15 cellular contexts compared by ENCODE assay signal in the genomic region with DNA sequence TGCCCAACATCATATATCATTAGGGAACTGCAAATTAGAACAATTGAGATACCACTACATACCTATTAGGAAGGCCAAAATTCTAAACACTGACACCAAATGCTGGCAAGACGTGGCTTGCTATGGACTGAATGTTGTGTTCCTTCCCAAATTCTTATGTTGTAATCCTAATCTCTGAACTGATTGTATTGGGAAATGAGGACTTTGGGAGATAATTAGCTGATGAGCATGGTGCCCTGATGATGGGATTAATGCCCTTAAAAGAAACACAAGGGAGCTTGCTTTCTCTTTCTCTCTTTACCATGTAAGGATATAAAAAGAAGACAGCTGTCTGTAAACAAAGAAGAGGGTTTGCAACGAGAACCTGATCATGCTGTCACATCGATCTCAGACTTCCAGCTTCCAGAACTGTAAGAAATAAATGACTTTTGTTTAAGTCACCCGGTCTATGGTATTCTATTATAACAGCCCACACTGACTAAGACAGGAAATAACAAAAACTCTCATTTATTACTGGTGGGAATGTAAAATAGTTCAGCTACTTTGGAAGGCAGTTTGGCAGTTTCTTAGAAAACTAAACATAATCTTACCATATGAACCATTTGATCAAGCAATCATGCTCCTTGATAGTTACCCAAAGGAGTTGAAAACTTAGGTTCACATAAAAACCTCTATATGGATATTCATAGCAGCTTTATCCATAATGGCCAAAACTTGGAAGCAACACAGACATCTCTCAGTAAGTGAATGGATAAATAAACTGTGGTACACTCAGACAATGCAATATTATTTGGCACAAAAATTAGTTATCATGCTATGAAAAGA.
DNase-seq lines count a peak whose midpoint lies in the region; ATAC-seq, FAIRE-seq and TF ChIP-seq lines count a peak whose summit lies in the region.
"Had no signal": no experiment of that assay in that cellular context is flagged by ENCODE, and none has a peak within 500 bp of the region (broad histone marks: within the 10 kb centered on the region; RNA-seq: fewer than 3 reads in every experiment).

No MANE protein-coding gene starts in this region.

- H3K4me2 ChIP-seq in endothelial cell of umbilical vein (ENCODE audit: insufficient read depth, low read length): peak overlapping the region; percentile 5
- H3K4me2 ChIP-seq in H9 (ENCODE audit: insufficient read depth, insufficient read length, low read length): no peak overlapping the region

- no peak for DNase-seq in stimulated activated naive CD8-positive, alpha-beta T cell treated with anti-CD3 and anti-CD28 coated beads, Interleukin-15, Interleukin-2, amounts not matched to agents 100 U/mL and 50 U/mL, for 24 hours
- DNase-seq in RKO (ENCODE audit: low spot score) (peak; percentile 26), endothelial cell of umbilical vein (ENCODE audit: low read depth, low spot score) (peak; percentile 49), HuH-7.5 (ENCODE audit: low spot score) (no peak), NCI-H2196 treated with DMSO at 0.1 percent for 48 hours (lab: John Stamatoyannopoulos, UW; ENCODE audit: unreplicated experiment) (no peak), GM12892 (ENCODE audit: insufficient read length) (no peak), H9 (no peak)
- DNase-seq: GF-D8, glutamatergic neuron, kidney, MV-4-11, OCI-M1, T-helper 9 cell had no signal

- intact Hi-C loops in endothelial cell of umbilical vein (cut with micrococcal nuclease): no loop called here

- no peak for ATAC-seq in stimulated activated naive CD8-positive, alpha-beta T cell treated with anti-CD3 and anti-CD28 coated beads, Interleukin-15, Interleukin-2, amounts not matched to agents 100 U/mL and 50 U/mL, for 24 hours

- H3K23ac ChIP-seq in H9 (ENCODE audit: insufficient read length, low read depth, low read length): no peak overlapping the region

- H3K4me3 Mint-ChIP-seq in stimulated activated naive CD8-positive, alpha-beta T cell treated with anti-CD3 and anti-CD28 coated beads, Interleukin-15, Interleukin-2, amounts not matched to agents 100 ng/mL and 50 ng/mL, for 24 hours: peak overlapping the region; percentile 53
- H3K4me3 Mint-ChIP-seq in H9: no peak overlapping the region

- CTCF ChIA-PET in endothelial cell of umbilical vein (lab: Charles Lee): interaction anchor here (0.7 to 0.8 kb wide), 2 partner anchors 9 to 738 kb away, joined by 3 read pairs; no protein-coding TSS in a partner anchor

- H4K91ac ChIP-seq in H9 (ENCODE audit: insufficient read length, low read depth, low read length): no peak overlapping the region

- no peaks in the 10 kb centered on the region for H3K27me3 Mint-ChIP-seq in stimulated activated naive CD8-positive, alpha-beta T cell treated with anti-CD3 and anti-CD28 coated beads, Interleukin-15, Interleukin-2, amounts not matched to agents 100 ng/mL and 50 ng/mL, for 24 hours
- H3K27me3 Mint-ChIP-seq in H9 (ENCODE audit: low read depth): no peaks in the 10 kb centered on the region

- peaks cover 50% of the 10 kb centered on the region for H3K4me1 Mint-ChIP-seq in stimulated activated naive CD8-positive, alpha-beta T cell treated with anti-CD3 and anti-CD28 coated beads, Interleukin-15, Interleukin-2, amounts not matched to agents 100 ng/mL and 50 ng/mL, for 24 hours (ENCODE audit: low read depth)
- peaks cover 21 to 25% of the 10 kb centered on the region in 2 experiments for H3K4me1 Mint-ChIP-seq in H9

- H3K4ac ChIP-seq in H9 (ENCODE audit: low read depth, low read length): no peak overlapping the region

- H3K27ac ChIP-seq in endothelial cell of umbilical vein (ENCODE audit: insufficient read depth, low read depth, low read length): no peak overlapping the region
- no peak overlapping the region for H3K27ac ChIP-seq in H9 (ENCODE audit: insufficient read length, low read depth, low read length)
- H3K27ac ChIP-seq: right atrium auricular region had no signal

- no peaks in the 10 kb centered on the region for H3K4me1 ChIP-seq in endothelial cell of umbilical vein (ENCODE audit: control insufficient read depth, extremely low read depth, insufficient read depth, low read length)
- H3K4me1 ChIP-seq in H9 (ENCODE audit: insufficient read depth, low read length): no peaks in the 10 kb centered on the region
- H3K4me1 ChIP-seq: right atrium auricular region had no signal

- no CpG with 5 or more reads among the region's 4 CpGs for WGBS in H9 (ENCODE audit: extremely low coverage, insufficient read length, low lambda C conversion rate)

- no peak overlapping the region for H3T11ph ChIP-seq in H9 (ENCODE audit: low read length)

- H3K79me2 ChIP-seq in endothelial cell of umbilical vein (ENCODE audit: control insufficient read depth, insufficient read depth, low read length) (no peaks in the 10 kb centered on the region), H9 (ENCODE audit: insufficient read depth, low read length) (no peaks in the 10 kb centered on the region)

- peaks cover 30% of the 10 kb centered on the region for H3K36me3 Mint-ChIP-seq in stimulated activated naive CD8-positive, alpha-beta T cell treated with anti-CD3 and anti-CD28 coated beads, Interleukin-15, Interleukin-2, amounts not matched to agents 100 ng/mL and 50 ng/mL, for 24 hours (ENCODE audit: low read depth)
- peaks cover 4 to 25% (median 13%) of the 10 kb centered on the region in 3 experiments; a peak in 6 of 7 replicates for H3K36me3 Mint-ChIP-seq in H9 (ENCODE audit: insufficient read depth in 1 of 3, low read depth in 3 of 3)

- H4K8ac ChIP-seq in H9 (replicated peaks; ENCODE audit: insufficient read length, low read depth, low read length): no peak overlapping the region

- TF ChIP-seq CTCF in endothelial cell of umbilical vein (IDR thresholded peaks at IDR 0.05; ENCODE audit: extremely low read depth in 1 of 2, insufficient read depth in 1 of 2, low read depth in 1 of 2, low read length in 2 of 2) (no peak), H9 (conservative IDR thresholded peaks at IDR 0.05) (no peak)

- POLR2A ChIA-PET in endothelial cell of umbilical vein (lab: Charles Lee): no interaction called here

- no peak overlapping the region for H4K5ac ChIP-seq in H9 (ENCODE audit: insufficient read length, low read depth, low read length)

- no peaks in the 10 kb centered on the region for H3K79me1 ChIP-seq in H9 (ENCODE audit: insufficient read depth, low read depth, low read length, poor library complexity, severe bottlenecking)

- no peak overlapping the region for H2BK15ac ChIP-seq in H9 (ENCODE audit: low read depth, low read length)

- H2BK12ac ChIP-seq in H9 (ENCODE audit: insufficient read length, low read depth, low read length): no peak overlapping the region

- BruUV-seq in endothelial cell of umbilical vein (replicated peaks; lab: Mats Ljungman, UMichigan): no TSS peak

- H3K14ac ChIP-seq in H9 (ENCODE audit: insufficient read depth, low read length): no peak overlapping the region

- H3K36me3 ChIP-seq in endothelial cell of umbilical vein (ENCODE audit: control insufficient read depth in 2 of 2, extremely low read depth in 1 of 2, insufficient read depth in 2 of 2, low read length in 2 of 2): no peaks in the 10 kb centered on the region
- H3K36me3 ChIP-seq: right atrium auricular region had no signal

- TF ChIP-seq POLR2A in endothelial cell of umbilical vein (IDR thresholded peaks at IDR 0.05; ENCODE audit: low read depth, low read length) (no peak), GM12892 (IDR thresholded peaks at IDR 0.05; ENCODE audit: low read depth, low read length) (no peak)

- H3K9ac ChIP-seq in endothelial cell of umbilical vein (replicated peaks; ENCODE audit: extremely low read depth, insufficient read depth, low read length) (no peak overlapping the region), H9 (ENCODE audit: extremely low read depth, insufficient read length, low read length) (no peak overlapping the region)

- H2AK5ac ChIP-seq in H9 (ENCODE audit: insufficient read length, low read length): no peak overlapping the region

- dilution Hi-C loops in endothelial cell of umbilical vein (cut with MboI; ENCODE audit: extremely low pct_ligation_motif_present, low sequenced_read_pairs): no loop called here

- no peak overlapping the region for H3K56ac ChIP-seq in H9 (ENCODE audit: insufficient read length, low read depth, low read length)

- H3K9me3 ChIP-seq in endothelial cell of umbilical vein (replicated peaks; ENCODE audit: control insufficient read depth, insufficient read depth, low read length): no peaks in the 10 kb centered on the region
- no peaks in the 10 kb centered on the region for H3K9me3 ChIP-seq in H9 (ENCODE audit: control insufficient read depth, low read depth, low read length)

- H3K4me3 ChIP-seq in endothelial cell of umbilical vein (replicated peaks in 1 of 3; ENCODE audit: insufficient read depth in 1 of 3, low read depth in 1 of 3, low read length in 3 of 3): no peak overlapping the region
- H3K4me3 ChIP-seq: right atrium auricular region had no signal

- H3K18ac ChIP-seq in H9 (ENCODE audit: insufficient read length, low read depth, low read length): no peak overlapping the region

- H2AFZ ChIP-seq in endothelial cell of umbilical vein (ENCODE audit: low read depth, low read length) (peak overlapping the region; percentile 28), H9 (ENCODE audit: low read length) (no peak overlapping the region)

- no peak overlapping the region for H2BK20ac ChIP-seq in H9 (ENCODE audit: low read depth, low read length, poor library complexity, severe bottlenecking)

- no peak overlapping the region for H2BK5ac ChIP-seq in H9 (ENCODE audit: insufficient read length, low read length)

- H3K9me1 ChIP-seq in endothelial cell of umbilical vein (replicated peaks; ENCODE audit: control insufficient read depth, extremely low read depth, insufficient read depth, low read length): no peaks in the 10 kb centered on the region

- H2BK120ac ChIP-seq in H9 (ENCODE audit: low read depth, low read length, poor library complexity, severe bottlenecking): no peak overlapping the region

- no peaks in the 10 kb centered on the region for H4K20me1 ChIP-seq in endothelial cell of umbilical vein (replicated peaks; ENCODE audit: control insufficient read depth, extremely low read depth, insufficient read depth, low read length)
- H4K20me1 ChIP-seq in H9 (ENCODE audit: control insufficient read depth, insufficient read depth, insufficient read length): no peaks in the 10 kb centered on the region

- H3K27me3 ChIP-seq in endothelial cell of umbilical vein (ENCODE audit: control insufficient read depth in 2 of 2, insufficient read depth in 2 of 2, low read length in 2 of 2) (no peaks in the 10 kb centered on the region), H9 (ENCODE audit: insufficient read depth, low read length) (no peaks in the 10 kb centered on the region)
- H3K27me3 ChIP-seq: right atrium auricular region had no signal

- H3K9me3 Mint-ChIP-seq in stimulated activated naive CD8-positive, alpha-beta T cell treated with anti-CD3 and anti-CD28 coated beads, Interleukin-15, Interleukin-2, amounts not matched to agents 100 ng/mL and 50 ng/mL, for 24 hours: peaks cover 22% of the 10 kb centered on the region
- H3K9me3 Mint-ChIP-seq in H9: peaks cover 16 to 21% of the 10 kb centered on the region in 2 experiments; a peak in 4 of 5 replicates

- FAIRE-seq in endothelial cell of umbilical vein (lab: Jason Lieb, UNC): peak; percentile 78
- no peak for FAIRE-seq in GM12892 (lab: Jason Lieb, UNC)
- FAIRE-seq: kidney had no signal

- H3K27ac Mint-ChIP-seq in stimulated activated naive CD8-positive, alpha-beta T cell treated with anti-CD3 and anti-CD28 coated beads, Interleukin-15, Interleukin-2, amounts not matched to agents 100 ng/mL and 50 ng/mL, for 24 hours: peak overlapping the region; percentile 59
- peak overlapping the region in 1 of 3 experiments; percentile 20; a peak in 1 of 7 replicates for H3K27ac Mint-ChIP-seq in H9

- no peaks in the 10 kb centered on the region for H3K23me2 ChIP-seq in H9 (ENCODE audit: insufficient read length, low read depth, low read length, poor library complexity, severe bottlenecking)

Comparison
In these comparisons a context has a peak if more than half of its experiments do, and no peak if none do; other contexts are left out.
1. DNase-seq: peak in RKO (single experiment) and endothelial cell of umbilical vein (single experiment); none in stimulated activated naive CD8-positive, alpha-beta T cell treated with anti-CD3 and anti-CD28 coated beads, Interleukin-15, Interleukin-2, amounts not matched to agents 100 U/mL and 50 U/mL, for 24 hours (single experiment), HuH-7.5 (single experiment), NCI-H2196 treated with DMSO at 0.1 percent for 48 hours (single experiment), GM12892 (single experiment) and H9 (single experiment).